Comparison of ENCODE assay signal across 8 cellular contexts in the genomic region with DNA sequence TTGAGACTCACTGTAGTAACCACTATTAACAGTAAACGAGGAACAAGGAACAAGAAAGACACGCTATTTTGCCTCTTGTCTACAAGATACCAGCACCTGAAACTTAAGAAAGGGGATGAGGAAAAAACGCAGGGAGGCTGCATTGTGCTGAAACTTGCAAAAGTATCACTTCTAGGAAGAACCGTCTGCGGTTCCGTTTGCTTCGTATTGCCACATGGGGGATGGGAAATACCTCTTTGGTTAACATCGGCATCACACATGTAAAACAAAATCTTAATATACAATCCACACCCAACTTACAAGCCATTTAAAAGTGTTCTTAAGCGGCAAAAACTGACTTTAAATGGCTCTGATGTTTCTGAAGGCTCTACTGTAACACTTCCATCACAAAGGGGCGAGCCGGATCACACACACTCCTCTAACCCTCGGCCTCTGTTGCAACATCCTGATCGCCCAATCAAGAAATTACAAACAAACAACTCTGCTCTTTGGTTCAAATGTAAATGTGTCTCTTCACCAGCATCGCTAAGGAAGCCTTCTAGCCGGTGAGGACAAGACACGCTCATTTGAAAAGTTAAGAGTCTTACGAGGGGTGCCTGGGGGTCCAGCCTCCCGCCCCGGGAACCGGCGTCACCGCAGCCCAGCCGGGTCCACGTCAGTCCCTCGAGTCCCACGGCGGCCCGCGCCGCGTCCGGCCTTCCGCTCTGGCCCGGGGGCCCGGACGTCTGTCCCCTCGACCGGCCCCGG. TPM values are rescaled to one million over a fixed set of nuclear protein-coding genes. Genes with fewer than 3 reads are reported as not detected.
DNase-seq lines count a peak whose midpoint lies in the region; ATAC-seq, FAIRE-seq and TF ChIP-seq lines count a peak whose summit lies in the region.

No MANE protein-coding gene starts in this region.

- peaks cover 2% of the 10 kb centered on the region for H3K36me3 Mint-ChIP-seq in astrocyte (ENCODE audit: low read depth, unreplicated experiment)
- H3K36me3 Mint-ChIP-seq in stimulated activated naive B cell treated with anti-CD40 and anti-IgM and Interleukin-4, amounts not matched to agents 10 μg/mL and 1 μg/mL and 100 μg/mL, for 72 hours = peaks cover 6 to 10% of the 10 kb centered on the region in 2 donors

- no peak for TF ChIP-seq CTCF in GM06990 (IDR thresholded peaks at IDR 0.05; ENCODE audit: insufficient read depth, low read length, poor library complexity, severe bottlenecking)
- TF ChIP-seq CTCF in astrocyte (IDR thresholded peaks at IDR 0.05; ENCODE audit: insufficient read depth, low read depth, low read length) = no peak
- TF ChIP-seq CTCF in keratinocyte (optimal IDR thresholded peaks at IDR 0.05 in 1 of 3, IDR thresholded peaks at IDR 0.05 in 1 of 3, conservative IDR thresholded peaks at IDR 0.05 in 1 of 3; ENCODE audit: extremely low read depth in 1 of 3, insufficient read depth in 2 of 3, low read length in 3 of 3) = no peak

- H3K79me2 ChIP-seq in astrocyte (ENCODE audit: insufficient read depth, low read length) (peaks cover 55% of the 10 kb centered on the region), keratinocyte (ENCODE audit: control insufficient read depth, insufficient read depth, low read length) (peaks cover 52% of the 10 kb centered on the region)

- H3K9me3 ChIP-seq in astrocyte (ENCODE audit: insufficient read depth, low read depth, low read length) = no peaks in the 10 kb centered on the region
- no peaks in the 10 kb centered on the region for H3K9me3 ChIP-seq in keratinocyte (ENCODE audit: control insufficient read depth, low read depth, low read length)

- H3K27me3 Mint-ChIP-seq in astrocyte (ENCODE audit: low read depth, unreplicated experiment) = peaks cover 5% of the 10 kb centered on the region
- H3K27me3 Mint-ChIP-seq in stimulated activated naive B cell treated with anti-CD40 and anti-IgM and Interleukin-4, amounts not matched to agents 10 μg/mL and 1 μg/mL and 100 μg/mL, for 72 hours = no peaks in the 10 kb centered on the region

- H3K27ac Mint-ChIP-seq in astrocyte (ENCODE audit: unreplicated experiment) = peak overlapping the region; percentile 82
- H3K27ac Mint-ChIP-seq in stimulated activated naive B cell treated with anti-CD40 and anti-IgM and Interleukin-4, amounts not matched to agents 10 μg/mL and 1 μg/mL and 100 μg/mL, for 72 hours = peak overlapping the region; percentile 100

- FAIRE-seq in astrocyte (lab: Jason Lieb, UNC) = no peak
- no peak for FAIRE-seq in keratinocyte (lab: Jason Lieb, UNC)

- H3K4me1 ChIP-seq in astrocyte (ENCODE audit: insufficient read depth, low read length) (peaks cover 12% of the 10 kb centered on the region), keratinocyte (ENCODE audit: control insufficient read depth, extremely low read depth, insufficient read depth, low read length) (peaks cover 17% of the 10 kb centered on the region)

- dilution Hi-C loops in keratinocyte (cut with MboI; ENCODE audit: extremely low pct_ligation_motif_present, low sequenced_read_pairs) = no loop called here

- H3K36me3 ChIP-seq in GM06990 (ENCODE audit: control insufficient read depth, insufficient read depth, low read length) = peaks cover 6% of the 10 kb centered on the region
- H3K36me3 ChIP-seq in astrocyte (ENCODE audit: insufficient read depth, low read length) = peaks cover 12% of the 10 kb centered on the region
- H3K36me3 ChIP-seq in keratinocyte (ENCODE audit: control insufficient read depth in 2 of 2, extremely low read depth in 1 of 2, insufficient read depth in 2 of 2, low read length in 2 of 2) = peaks cover 7 to 14% of the 10 kb centered on the region in 2 experiments

- H3K27ac ChIP-seq in astrocyte (ENCODE audit: low read depth, low read length) = peak overlapping the region; percentile 95
- peak overlapping the region; percentile 96 for H3K27ac ChIP-seq in keratinocyte (ENCODE audit: control insufficient read depth, insufficient read depth, low read length)

- H3K9me3 Mint-ChIP-seq in astrocyte (ENCODE audit: unreplicated experiment) = no peaks in the 10 kb centered on the region
- H3K9me3 Mint-ChIP-seq in stimulated activated naive B cell treated with anti-CD40 and anti-IgM and Interleukin-4, amounts not matched to agents 10 μg/mL and 1 μg/mL and 100 μg/mL, for 72 hours = no peaks in the 10 kb centered on the region

- peaks cover 13% of the 10 kb centered on the region for H3K4me1 Mint-ChIP-seq in astrocyte (ENCODE audit: low read depth, unreplicated experiment)
- peaks cover 13 to 34% of the 10 kb centered on the region in 2 donors for H3K4me1 Mint-ChIP-seq in stimulated activated naive B cell treated with anti-CD40 and anti-IgM and Interleukin-4, amounts not matched to agents 10 μg/mL and 1 μg/mL and 100 μg/mL, for 72 hours

- H3K4me2 ChIP-seq in astrocyte (ENCODE audit: low read length) (peak overlapping the region; percentile 89), keratinocyte (ENCODE audit: control insufficient read depth, extremely low read depth, insufficient read depth, low read depth, low read length) (peak overlapping the region; percentile 95)

- H4K20me1 ChIP-seq in astrocyte (ENCODE audit: insufficient read depth, low read length) (peaks cover 57% of the 10 kb centered on the region), keratinocyte (ENCODE audit: control insufficient read depth, extremely low read depth, insufficient read depth, low read length) (peaks cover 20% of the 10 kb centered on the region)

- no peaks in the 10 kb centered on the region; the same call in 1 of the 2 replicates for H3K27me3 ChIP-seq in GM06990 (replicated peaks; ENCODE audit: control insufficient read depth, insufficient read depth, low read length)
- no peaks in the 10 kb centered on the region for H3K27me3 ChIP-seq in astrocyte (ENCODE audit: insufficient read depth, low read length)
- no peaks in the 10 kb centered on the region for H3K27me3 ChIP-seq in keratinocyte (ENCODE audit: control insufficient read depth, extremely low read depth, insufficient read depth, low read length)

- peak overlapping the region; percentile 92 for H3K4me3 Mint-ChIP-seq in astrocyte (ENCODE audit: unreplicated experiment)
- H3K4me3 Mint-ChIP-seq in stimulated activated naive B cell treated with anti-CD40 and anti-IgM and Interleukin-4, amounts not matched to agents 10 μg/mL and 1 μg/mL and 100 μg/mL, for 72 hours = peak overlapping the region; percentile 94 to 99

- DNase-seq in A172 (ENCODE audit: low spot score) (peak; percentile 63), GM06990 (ENCODE audit: extremely low read depth, insufficient read length) (no peak), NOMO-1 treated with dmso at 0.1 percent for 144 hours (lab: John Stamatoyannopoulos, UW; ENCODE audit: unreplicated experiment) (peak; percentile 60), astrocyte (ENCODE audit: low read depth) (no peak), keratinocyte (ENCODE audit: low read depth, low spot score) (no peak)
- DNase-seq in stimulated activated naive B cell treated with anti-CD40 and anti-IgM and Interleukin-4, amounts not matched to agents 10 μg/mL and 1 μg/mL and 100 μg/mL, for 72 hours = no peak

- H3K9me1 ChIP-seq in keratinocyte (ENCODE audit: control insufficient read depth, extremely low read depth, insufficient read depth, low read length) = no peaks in the 10 kb centered on the region

- H3K4me3 ChIP-seq in GM06990 (replicated peaks; ENCODE audit: low read depth, low read length) (peak overlapping the region; percentile 83), astrocyte (ENCODE audit: insufficient read depth, low read depth, low read length) (peak overlapping the region; percentile 99), keratinocyte (ENCODE audit: control insufficient read depth in 2 of 3, extremely low read depth in 1 of 3, insufficient read depth in 2 of 3, low read depth in 1 of 3, low read length in 3 of 3) (peak overlapping the region; percentile 73 to 92 (median 83))

- H2AFZ ChIP-seq in astrocyte (ENCODE audit: low read depth, low read length) (peak overlapping the region; percentile 34), keratinocyte (ENCODE audit: control insufficient read depth, low read length) (no peak overlapping the region)

- H3K9ac ChIP-seq in astrocyte (ENCODE audit: low read length) = peak overlapping the region; percentile 99
- H3K9ac ChIP-seq in keratinocyte (ENCODE audit: control insufficient read depth, extremely low read depth, insufficient read depth, low read length) = peak overlapping the region; percentile 97

- ATAC-seq in stimulated activated naive B cell treated with anti-CD40 and anti-IgM and Interleukin-4, amounts not matched to agents 10 μg/mL and 1 μg/mL and 100 μg/mL, for 72 hours (replicated peaks) = peak; percentile 3 to 15
- ATAC-seq in HG03280 (IDR thresholded peaks at IDR 0.05; ENCODE audit: unreplicated experiment) (no peak), GM18511 (IDR thresholded peaks at IDR 0.05; ENCODE audit: unreplicated experiment) (no peak)

RNA-seq across cellular contexts. Expression of gene SEC16A, which starts 0.6 kb away (rescaled TPM):
- total RNA-seq in A172 (2014; rRNA removed; shearing (Covaris generic)) = 35.0 and 46.3 TPM in 2 replicates
- 94.5 and 103 TPM in 2 replicates for total RNA-seq in astrocyte
- 12.2 to 33.1 TPM (median 15.8 TPM) in 3 replicates for polyA plus RNA-seq in keratinocyte
- polyA plus RNA-seq in keratinocyte (2011; ENCODE audit: low read depth) = 22.4 TPM
- 28.6 and 31.4 TPM in 2 replicates for polyA plus RNA-seq in keratinocyte (2011; cell fraction: cytosol; rRNA removed)
- polyA plus RNA-seq in keratinocyte (2011; cell fraction: nucleus; rRNA removed) = 152 and 161 TPM in 2 replicates
- 40.9 and 60.4 TPM in 2 replicates for polyA plus RNA-seq in keratinocyte (2012; ENCODE audit: low replicate concordance)
- 28.0 to 141 TPM (median 38.6 TPM) in 3 replicates for polyA minus RNA-seq in keratinocyte
- polyA minus RNA-seq in keratinocyte (2011; cell fraction: cytosol; rRNA and poly(A)+ RNA removed) = 46.6 TPM
- 84.6 and 123 TPM in 2 replicates for polyA minus RNA-seq in keratinocyte (2011; cell fraction: nucleus; rRNA and poly(A)+ RNA removed)

RNA-seq across cellular contexts. Expression of gene INPP5E, which starts 42.6 kb away (rescaled TPM):
- 16.6 and 17.6 TPM in 2 replicates for total RNA-seq in A172 (2014; rRNA removed; shearing (Covaris generic))
- total RNA-seq in astrocyte = 12.6 and 13.2 TPM in 2 replicates
- 4.4 to 6.5 TPM (median 5.2 TPM) in 3 replicates for polyA plus RNA-seq in keratinocyte
- 2.7 TPM for polyA plus RNA-seq in keratinocyte (2011; ENCODE audit: low read depth)
- polyA plus RNA-seq in keratinocyte (2011; cell fraction: cytosol; rRNA removed) = 3.3 and 5.5 TPM in 2 replicates
- 20.7 and 26.3 TPM in 2 replicates for polyA plus RNA-seq in keratinocyte (2011; cell fraction: nucleus; rRNA removed)
- polyA plus RNA-seq in keratinocyte (2012; ENCODE audit: low replicate concordance) = 4.6 and 7.2 TPM in 2 replicates
- 3.9 to 9.0 TPM (median 3.9 TPM) in 3 replicates for polyA minus RNA-seq in keratinocyte
- 5.9 TPM for polyA minus RNA-seq in keratinocyte (2011; cell fraction: cytosol; rRNA and poly(A)+ RNA removed)
- polyA minus RNA-seq in keratinocyte (2011; cell fraction: nucleus; rRNA and poly(A)+ RNA removed) = 7.7 and 9.2 TPM in 2 replicates

Comparison
In these comparisons a context has a peak if more than half of its experiments do, and no peak if none do; other contexts are left out.
1. DNase-seq: peak in A172 (single experiment) and NOMO-1 treated with dmso at 0.1 percent for 144 hours (single experiment); none in GM06990 (single experiment), astrocyte (single experiment), keratinocyte (single experiment) and stimulated activated naive B cell treated with anti-CD40 and anti-IgM and Interleukin-4, amounts not matched to agents 10 μg/mL and 1 μg/mL and 100 μg/mL, for 72 hours (single experiment).
2. ATAC-seq: peak in stimulated activated naive B cell treated with anti-CD40 and anti-IgM and Interleukin-4, amounts not matched to agents 10 μg/mL and 1 μg/mL and 100 μg/mL, for 72 hours (2 of 2); none in HG03280 (single experiment) and GM18511 (single experiment).
3. Peak in every context shown above with its lines, with median percentiles within 50 percentile points of each other: H3K4me3 ChIP-seq.